In the genomic region with DNA sequence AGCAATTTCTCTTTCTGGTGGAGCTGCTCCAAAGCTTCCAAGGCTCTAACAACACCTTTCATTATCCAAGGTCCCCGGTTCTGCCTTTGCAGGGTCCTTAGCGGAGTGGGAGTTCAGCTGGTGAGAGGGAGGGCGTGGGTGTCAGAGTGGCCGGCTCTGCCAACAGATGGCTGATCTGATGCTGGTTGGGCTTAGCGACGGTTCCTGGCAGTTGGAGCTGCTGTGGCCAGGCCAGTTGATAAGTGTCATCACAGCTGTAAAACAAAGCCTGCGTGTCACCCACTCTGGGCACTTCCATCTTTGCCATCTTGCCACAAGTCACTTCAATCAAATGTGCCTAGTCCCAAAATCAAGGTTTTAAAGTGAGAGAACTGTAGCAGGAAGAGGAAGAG, we compare ENCODE assay signal across 11 cellular contexts. TPM values are rescaled to one million over a fixed set of nuclear protein-coding genes. Genes with fewer than 3 reads are reported as not detected.
A peak's percentile ranks its signal among the peaks of the same experiment; 100 is the strongest.
DNase-seq lines count a peak whose midpoint lies in the region; ATAC-seq and TF ChIP-seq lines count a peak whose summit lies in the region.
"Had no signal": no experiment of that assay in that cellular context is flagged by ENCODE, and none has a peak within 500 bp of the region (broad histone marks: within the 10 kb centered on the region; RNA-seq: fewer than 3 reads in every experiment).

No MANE protein-coding gene starts in this region.

- no peak for TF ChIP-seq CTCF in AG09319 (IDR thresholded peaks at IDR 0.05; ENCODE audit: low read depth, low read length)

- no peaks in the 10 kb centered on the region for H3K27me3 ChIP-seq in naive thymus-derived CD4-positive, alpha-beta T cell (ENCODE audit: control insufficient read depth in 2 of 2, insufficient read depth in 2 of 2, low read length in 2 of 2)

- peak; percentile 14 for TF ChIP-seq POLR2A in erythroblast (IDR thresholded peaks at IDR 0.05; ENCODE audit: low read length)

- peak; percentile 37 for ATAC-seq in naive thymus-derived CD4-positive, alpha-beta T cell
- ATAC-seq in GM19455 (IDR thresholded peaks at IDR 0.05; ENCODE audit: unreplicated experiment) = no peak
- ATAC-seq in stimulated activated naive CD8-positive, alpha-beta T cell treated with anti-CD3 and anti-CD28 coated beads, Interleukin-15, amount 100 ng/mL, for 72 hours = no peak
- no peak for ATAC-seq in HG02973 (IDR thresholded peaks at IDR 0.05; ENCODE audit: unreplicated experiment)

- H3K27ac ChIP-seq in naive thymus-derived CD4-positive, alpha-beta T cell (ENCODE audit: low read depth, low read length) = no peak overlapping the region

- no peak overlapping the region for H3K4me3 ChIP-seq in naive thymus-derived CD4-positive, alpha-beta T cell (ENCODE audit: low read length)

- in situ Hi-C loops in KBM-7 (cut with MboI; ENCODE audit: low pct_unique_long_range_greater_than_20kb, low sequenced_read_pairs) = no loop called here

- intact Hi-C loops in naive thymus-derived CD4-positive, alpha-beta T cell (cut with micrococcal nuclease) = loop anchor here (2.0 to 5.0 kb wide), 5 partner anchors 37 to 132 kb away; a partner anchor contains a TSS

- no peaks in the 10 kb centered on the region for H3K9me3 ChIP-seq in naive thymus-derived CD4-positive, alpha-beta T cell (ENCODE audit: control insufficient read depth in 2 of 3, low read length in 3 of 3)

- peaks cover 16 to 41% (median 27%) of the 10 kb centered on the region in 7 donors for H3K4me1 Mint-ChIP-seq in naive thymus-derived CD4-positive, alpha-beta T cell
- H3K4me1 Mint-ChIP-seq in stimulated activated naive CD8-positive, alpha-beta T cell treated with anti-CD3 and anti-CD28 coated beads, Interleukin-15, amount 100 ng/mL, for 72 hours = peaks cover 74% of the 10 kb centered on the region

- no peak overlapping the region for H3K4me3 Mint-ChIP-seq in naive thymus-derived CD4-positive, alpha-beta T cell
- H3K4me3 Mint-ChIP-seq in stimulated activated naive CD8-positive, alpha-beta T cell treated with anti-CD3 and anti-CD28 coated beads, Interleukin-15, amount 100 ng/mL, for 72 hours = no peak overlapping the region
- H3K4me3 Mint-ChIP-seq: CD4-positive, CD25-positive, alpha-beta regulatory T cell; neural crest cell had no signal

- peaks cover 0 to 11% (median 0%) of the 10 kb centered on the region in 11 donors for H3K9me3 Mint-ChIP-seq in naive thymus-derived CD4-positive, alpha-beta T cell
- no peaks in the 10 kb centered on the region for H3K9me3 Mint-ChIP-seq in stimulated activated naive CD8-positive, alpha-beta T cell treated with anti-CD3 and anti-CD28 coated beads, Interleukin-15, amount 100 ng/mL, for 72 hours
- H3K9me3 Mint-ChIP-seq: CD4-positive, CD25-positive, alpha-beta regulatory T cell had no signal

- no peaks in the 10 kb centered on the region for H3K36me3 ChIP-seq in naive thymus-derived CD4-positive, alpha-beta T cell (ENCODE audit: control insufficient read depth in 2 of 3, insufficient read depth in 3 of 3, low read length in 3 of 3)

- no peaks in the 10 kb centered on the region for H3K36me3 Mint-ChIP-seq in naive thymus-derived CD4-positive, alpha-beta T cell
- H3K36me3 Mint-ChIP-seq: CD4-positive, CD25-positive, alpha-beta regulatory T cell had no signal

- CTCF ChIA-PET in naive thymus-derived CD4-positive, alpha-beta T cell (lab: Charles Lee) = interaction anchor here (0.7 to 1.2 kb wide), 3 partner anchors 27 to 132 kb away, joined by 3 to 5 read pairs (median 4); no protein-coding TSS in a partner anchor

- peaks cover 0 to 6% (median 0%) of the 10 kb centered on the region in 5 donors for H3K27me3 Mint-ChIP-seq in naive thymus-derived CD4-positive, alpha-beta T cell
- H3K27me3 Mint-ChIP-seq in stimulated activated naive CD8-positive, alpha-beta T cell treated with anti-CD3 and anti-CD28 coated beads, Interleukin-15, amount 100 ng/mL, for 72 hours = no peaks in the 10 kb centered on the region
- H3K27me3 Mint-ChIP-seq: CD4-positive, CD25-positive, alpha-beta regulatory T cell had no signal

- peak; percentile 32 for DNase-seq in AG09319 (ENCODE audit: extremely low read depth, low read depth)
- peak; percentile 80 for DNase-seq in KBM-7
- DNase-seq in erythroblast (lab: John Stamatoyannopoulos, UW) = peak; percentile 82 to 94
- DNase-seq in naive thymus-derived CD4-positive, alpha-beta T cell = no peak
- no peak for DNase-seq in stimulated activated CD8-positive, alpha-beta memory T cell treated with anti-CD3 and anti-CD28 coated beads, Interleukin-4, amount 100 ng/mL, for 48 hours
- DNase-seq in stimulated activated naive CD8-positive, alpha-beta T cell treated with anti-CD3 and anti-CD28 coated beads, Interleukin-15, amount 100 ng/mL, for 72 hours = no peak
- DNase-seq: CD4-positive, CD25-positive, alpha-beta regulatory T cell; NCI-H510A had no signal

- H3K27ac Mint-ChIP-seq in naive thymus-derived CD4-positive, alpha-beta T cell = peak overlapping the region in 3 of 9 donors; percentile 3 to 44 (median 37)
- no peak overlapping the region for H3K27ac Mint-ChIP-seq in stimulated activated naive CD8-positive, alpha-beta T cell treated with anti-CD3 and anti-CD28 coated beads, Interleukin-15, amount 100 ng/mL, for 72 hours

- POLR2A ChIA-PET in naive thymus-derived CD4-positive, alpha-beta T cell (lab: Charles Lee) = interaction anchor here (1.0 to 3.2 kb wide), 7 partner anchors 10 to 101 kb away, joined by 3 to 11 read pairs (median 3); no protein-coding TSS in a partner anchor

- peaks cover 6 to 19% of the 10 kb centered on the region in 2 donors for H3K4me1 ChIP-seq in naive thymus-derived CD4-positive, alpha-beta T cell (ENCODE audit: control insufficient read depth in 2 of 2, insufficient read depth in 2 of 2, low read length in 2 of 2)

RNA-seq across cellular contexts. Expression of a gene that starts 36.3 kb away (rescaled TPM):
- total RNA-seq in naive thymus-derived CD4-positive, alpha-beta T cell = 100 to 1,000 TPM in 4 of 5 experiments, 10 to 100 TPM in 1; 45.4 to 182 (median 132) TPM
- 10 to 100 TPM; 27.2 to 51.2 TPM for polyA plus RNA-seq in naive thymus-derived CD4-positive, alpha-beta T cell

Comparison
In these comparisons a context has a peak if more than half of its experiments do, and no peak if none do; other contexts are left out.
1. DNase-seq: peak in AG09319 (single experiment), KBM-7 (single experiment) and erythroblast (2 of 2); none in naive thymus-derived CD4-positive, alpha-beta T cell (0 of 9), stimulated activated CD8-positive, alpha-beta memory T cell treated with anti-CD3 and anti-CD28 coated beads, Interleukin-4, amount 100 ng/mL, for 48 hours (single experiment) and stimulated activated naive CD8-positive, alpha-beta T cell treated with anti-CD3 and anti-CD28 coated beads, Interleukin-15, amount 100 ng/mL, for 72 hours (0 of 2).